9 cellular contexts compared by ENCODE assay signal in genomic region chr11:45646275-45646970, GRCh38. TPM values are rescaled to one million over a fixed set of nuclear protein-coding genes. Genes with fewer than 3 reads are reported as not detected.
DNase-seq lines count a peak whose midpoint lies in the region; ATAC-seq and TF ChIP-seq lines count a peak whose summit lies in the region.
"Had no signal": no experiment of that assay in that cellular context is flagged by ENCODE, and none has a peak within 500 bp of the region (broad histone marks: within the 10 kb centered on the region; RNA-seq: fewer than 3 reads in every experiment).

No MANE protein-coding gene starts in this region.

- H3K4me1 Mint-ChIP-seq in CD4-positive, alpha-beta T cell (ENCODE audit: low read depth): no peaks in the 10 kb centered on the region

- H3K4me3 ChIP-seq in RWPE2 (ENCODE audit: severe bottlenecking) (no peak overlapping the region), WERI-Rb-1 (ENCODE audit: low read depth, low read length) (no peak overlapping the region)

- H3K36me3 Mint-ChIP-seq in CD4-positive, alpha-beta T cell (ENCODE audit: low read depth): no peaks in the 10 kb centered on the region
- H3K36me3 Mint-ChIP-seq: T-cell had no signal

- ATAC-seq in CD4-positive, alpha-beta T cell (ENCODE audit: poor library complexity): peak; percentile 74
- ATAC-seq in GM21390 (IDR thresholded peaks at IDR 0.05; ENCODE audit: unreplicated experiment): peak; percentile 63
- peak; percentile 71 for ATAC-seq in RWPE2 (ENCODE audit: low read depth)
- ATAC-seq in HG03196 (IDR thresholded peaks at IDR 0.05; ENCODE audit: unreplicated experiment): no peak

- peaks cover 7% of the 10 kb centered on the region for H3K27me3 ChIP-seq in CD4-positive, alpha-beta T cell (ENCODE audit: control insufficient read depth, insufficient read depth, low read length)
- H3K27me3 ChIP-seq in RWPE2 (ENCODE audit: insufficient read depth, poor library complexity, severe bottlenecking) (peaks cover 11% of the 10 kb centered on the region), WERI-Rb-1 (ENCODE audit: insufficient read depth, low read depth, severe bottlenecking) (no peaks in the 10 kb centered on the region)

- H3K9me3 Mint-ChIP-seq in CD4-positive, alpha-beta T cell: no peaks in the 10 kb centered on the region
- H3K9me3 Mint-ChIP-seq: T-cell had no signal

- H3K27ac Mint-ChIP-seq in CD4-positive, alpha-beta T cell: no peak overlapping the region
- H3K27ac Mint-ChIP-seq: T-cell had no signal

- no peak for TF ChIP-seq CTCF in CD4-positive, alpha-beta T cell (IDR thresholded peaks at IDR 0.05)
- TF ChIP-seq CTCF in RWPE2 (IDR thresholded peaks at IDR 0.05; ENCODE audit: poor library complexity, severe bottlenecking) (no peak), WERI-Rb-1 (IDR thresholded peaks at IDR 0.05; ENCODE audit: low read depth, low read length) (no peak)

- H3K27ac ChIP-seq in CD4-positive, alpha-beta T cell (ENCODE audit: low read depth, low read length): no peak overlapping the region
- no peak overlapping the region for H3K27ac ChIP-seq in RWPE2 (ENCODE audit: poor library complexity, severe bottlenecking)
- no peak overlapping the region for H3K27ac ChIP-seq in WERI-Rb-1

- CTCF ChIA-PET in CD4-positive, alpha-beta T cell (lab: Charles Lee): interaction anchor here (0.8 to 0.9 kb wide), 2 partner anchors 9 kb away, joined by 3 read pairs; no protein-coding TSS in a partner anchor

- POLR2A ChIA-PET in CD4-positive, alpha-beta T cell (lab: Charles Lee): no interaction called here

- intact Hi-C loops in CD4-positive, alpha-beta T cell (cut with DNase I, micrococcal nuclease): no loop called here

- no peaks in the 10 kb centered on the region for H3K4me1 ChIP-seq in RWPE2 (ENCODE audit: insufficient read depth, poor library complexity, severe bottlenecking)

- H3K9me3 ChIP-seq in CD4-positive, alpha-beta T cell (ENCODE audit: control insufficient read depth, low read length): no peaks in the 10 kb centered on the region
- no peaks in the 10 kb centered on the region for H3K9me3 ChIP-seq in RWPE2 (ENCODE audit: severe bottlenecking)
- no peaks in the 10 kb centered on the region for H3K9me3 ChIP-seq in WERI-Rb-1 (ENCODE audit: severe bottlenecking)

- no peak overlapping the region for H3K4me3 Mint-ChIP-seq in CD4-positive, alpha-beta T cell
- H3K4me3 Mint-ChIP-seq: T-cell had no signal

- H3K36me3 ChIP-seq in RWPE2 (ENCODE audit: low read depth) (no peaks in the 10 kb centered on the region), WERI-Rb-1 (peaks cover 18% of the 10 kb centered on the region)

- H3K27me3 Mint-ChIP-seq in CD4-positive, alpha-beta T cell: peaks cover 36% of the 10 kb centered on the region

- DNase-seq in CD4-positive, alpha-beta T cell: no peak
- DNase-seq in RWPE2 (ENCODE audit: low spot score) (no peak), germinal center (ENCODE audit: low spot score) (peak; percentile 52), WERI-Rb-1 (no peak), Ammon's horn (ENCODE audit: low spot score) (no peak), NOMO-1 treated with dmso at 0.1 percent for 144 hours (lab: John Stamatoyannopoulos, UW; ENCODE audit: unreplicated experiment) (no peak)
- DNase-seq: T-cell had no signal

RNA-seq across cellular contexts. Expression of gene CHST1, which starts 19.0 kb away (rescaled TPM):
- not detected for total RNA-seq in CD4-positive, alpha-beta T cell
